ENCODE assay signal across 9 cellular contexts in genomic region chr13:39144941-39145533, GRCh38.
DNase-seq lines count a peak whose midpoint lies in the region; ATAC-seq, FAIRE-seq and TF ChIP-seq lines count a peak whose summit lies in the region.
"Had no signal": no experiment of that assay in that cellular context is flagged by ENCODE, and none has a peak within 500 bp of the region (broad histone marks: within the 10 kb centered on the region; RNA-seq: fewer than 3 reads in every experiment).

No MANE protein-coding gene starts in this region.

- H3K4me3 Mint-ChIP-seq in activated CD4-positive, alpha-beta memory T cell treated with anti-CD3 and anti-CD28 coated beads for 36 hours: no peak overlapping the region

- no peak overlapping the region for H3K27ac ChIP-seq in gastroesophageal sphincter
- no peak overlapping the region for H3K27ac ChIP-seq in pancreas
- H3K27ac ChIP-seq: epithelial cell of prostate had no signal

- POLR2A ChIA-PET in activated CD4-positive, alpha-beta memory T cell treated with anti-CD3 and anti-CD28 coated beads for 36 hours (lab: Charles Lee): interaction anchor here (1.7 kb wide), 1 partner anchor 53 kb away, joined by 4 read pairs; no protein-coding TSS in a partner anchor

- ATAC-seq in gastroesophageal sphincter (peak; percentile 34), pancreas (peak; percentile 67 to 90 (median 83)), GM18858 (IDR thresholded peaks at IDR 0.05; ENCODE audit: unreplicated experiment) (no peak)

- H3K27me3 Mint-ChIP-seq in activated CD4-positive, alpha-beta memory T cell treated with anti-CD3 and anti-CD28 coated beads for 36 hours: peaks cover 19% of the 10 kb centered on the region

- H3K27me3 ChIP-seq in gastroesophageal sphincter: peaks cover 3% of the 10 kb centered on the region
- H3K27me3 ChIP-seq in pancreas: peaks cover 0 to 6% (median 0%) of the 10 kb centered on the region in 4 donors

- H3K4me1 Mint-ChIP-seq in activated CD4-positive, alpha-beta memory T cell treated with anti-CD3 and anti-CD28 coated beads for 36 hours (ENCODE audit: low read depth): peaks cover 43% of the 10 kb centered on the region

- TF ChIP-seq CTCF in gastroesophageal sphincter (IDR thresholded peaks at IDR 0.05) (peak; percentile 70 to 84 (median 78)), pancreas (IDR thresholded peaks at IDR 0.05) (peak in 3 of 4 donors; percentile 43 to 56 (median 52))

- intact Hi-C loops in activated CD4-positive, alpha-beta memory T cell treated with anti-CD3 and anti-CD28 coated beads for 36 hours (cut with micrococcal nuclease): loop anchor here (1.0 to 5.0 kb wide), 3 partner anchors 93 to 118 kb away; partner anchors contain the start of genes NHLRC3 and PROSER1
- intact Hi-C loops in pancreas (cut with DNase I): loop anchor here in 2 of 3 donors (5.0 to 10.0 kb wide), 2 partner anchors 467 to 470 kb away; no protein-coding TSS in a partner anchor

- DNase-seq in activated effector memory CD4-positive, alpha-beta T cell treated with anti-CD3 and anti-CD28 coated beads, Interleukin-2, amount 50 U/mL, for 16 hours: peak; percentile 68
- no peak for DNase-seq in activated effector memory CD4-positive, alpha-beta T cell treated with Interleukin-2 at 50 U/mL for 16 hours
- DNase-seq in LHCN-M2 (ENCODE audit: low read depth) (peak; percentile 52), pancreas (peak in 4 of 6 donors; percentile 24 to 58 (median 32)), NCI-H1048 (lab: John Stamatoyannopoulos, UW) (no peak)
- peak; percentile 59 for DNase-seq in activated CD4-positive, alpha-beta memory T cell treated with anti-CD3 and anti-CD28 coated beads for 36 hours

- no peak for TF ChIP-seq EP300 in gastroesophageal sphincter (IDR thresholded peaks at IDR 0.05)

- no peak overlapping the region for H3K27ac Mint-ChIP-seq in activated CD4-positive, alpha-beta memory T cell treated with anti-CD3 and anti-CD28 coated beads for 36 hours

- no peaks in the 10 kb centered on the region for H3K36me3 Mint-ChIP-seq in activated CD4-positive, alpha-beta memory T cell treated with anti-CD3 and anti-CD28 coated beads for 36 hours

- H3K9me3 ChIP-seq in gastroesophageal sphincter (no peaks in the 10 kb centered on the region), pancreas (no peaks in the 10 kb centered on the region)

- no peaks in the 10 kb centered on the region for H3K36me3 ChIP-seq in gastroesophageal sphincter
- no peaks in the 10 kb centered on the region for H3K36me3 ChIP-seq in pancreas

- H3K4me3 ChIP-seq in gastroesophageal sphincter: no peak overlapping the region
- H3K4me3 ChIP-seq in pancreas: no peak overlapping the region

- H3K9me3 Mint-ChIP-seq in activated CD4-positive, alpha-beta memory T cell treated with anti-CD3 and anti-CD28 coated beads for 36 hours: no peaks in the 10 kb centered on the region

- WGBS in gastroesophageal sphincter (ENCODE audit: low coverage in 1 of 2), 2 donors: 19 to 43% methylated on average over 2 to 8 of the region's 8 CpGs
- 11% methylated on average over 8 of the region's 8 CpGs for WGBS in pancreas, 2 donors

- CTCF ChIA-PET in activated CD4-positive, alpha-beta memory T cell treated with anti-CD3 and anti-CD28 coated beads for 36 hours (lab: Charles Lee): interaction anchor here (0.7 to 3.5 kb wide), 21 partner anchors 9 to 531 kb away, joined by 3 to 55 read pairs (median 4); partner anchors contain the start of gene PROSER1

- TF ChIP-seq POLR2A in gastroesophageal sphincter (IDR thresholded peaks at IDR 0.05): no peak

- peak; percentile 59 for FAIRE-seq in pancreas (lab: Jason Lieb, UNC)

- no peaks in the 10 kb centered on the region for H3K4me1 ChIP-seq in gastroesophageal sphincter
- no peaks in the 10 kb centered on the region for H3K4me1 ChIP-seq in pancreas

Comparison
In these comparisons a context has a peak if more than half of its experiments do, and no peak if none do; other contexts are left out.
1. DNase-seq: peak in activated effector memory CD4-positive, alpha-beta T cell treated with anti-CD3 and anti-CD28 coated beads, Interleukin-2, amount 50 U/mL, for 16 hours (single experiment), LHCN-M2 (single experiment), activated CD4-positive, alpha-beta memory T cell treated with anti-CD3 and anti-CD28 coated beads for 36 hours (single experiment) and pancreas (4 of 6); none in activated effector memory CD4-positive, alpha-beta T cell treated with Interleukin-2 at 50 U/mL for 16 hours (single experiment) and NCI-H1048 (single experiment).